ENCODE assay signal across 12 cellular contexts in genomic region chr6:18265787-18266523, GRCh38. TPM values are rescaled to one million over a fixed set of nuclear protein-coding genes. Genes with fewer than 3 reads are reported as not detected.
DNase-seq lines count a peak whose midpoint lies in the region; ATAC-seq, FAIRE-seq and TF ChIP-seq lines count a peak whose summit lies in the region.
"Had no signal": no experiment of that assay in that cellular context is flagged by ENCODE, and none has a peak within 500 bp of the region (broad histone marks: within the 10 kb centered on the region; RNA-seq: fewer than 3 reads in every experiment).

No MANE protein-coding gene starts in this region.

- POLR2A ChIA-PET in A673 (lab: Charles Lee; ENCODE audit: low non-redundant PET) (no interaction called here), Caco-2 (lab: Charles Lee) (no interaction called here), HepG2 (lab: Yijun Ruan, JAX) (no interaction called here)
- POLR2A ChIA-PET in activated CD4-positive, alpha-beta memory T cell treated with anti-CD3 and anti-CD28 coated beads, Interleukin-2, amount 10 ng/mL, durations not matched to agents 7 days and 5 days (lab: Charles Lee): interaction anchor here (0.8 to 1.2 kb wide), 2 partner anchors 111 to 564 kb away, joined by 3 read pairs; partner anchors contain the start of genes KDM1B and TPMT

- 0 out of 2 replicates have a peak overlapping the region, but pooled peaks have one; percentile 84 for H3K9ac ChIP-seq in HepG2 (ENCODE audit: insufficient read depth, low read depth, low read length)

- BruUV-seq in A673 (replicated peaks; lab: Mats Ljungman, UMichigan) (no TSS peak), Caco-2 (replicated peaks; lab: Mats Ljungman, UMichigan) (no TSS peak), HepG2 (replicated peaks; lab: Mats Ljungman, UMichigan) (no TSS peak)

- TF ChIP-seq CTCF in A673 (conservative IDR thresholded peaks at IDR 0.05; ENCODE audit: low read depth, low read length) (no peak), Caco-2 (IDR thresholded peaks at IDR 0.05; ENCODE audit: insufficient read depth in 1 of 2, low read depth in 1 of 2, low read length in 1 of 2, severe bottlenecking in 1 of 2, unreplicated experiment in 1 of 2) (no peak), HepG2 (CRISPR knock-in tag; IDR thresholded peaks at IDR 0.05) (no peak)

- peak overlapping the region; percentile 69 for H3K4me3 ChIP-seq in A673 (ENCODE audit: low read depth, low read length, poor library complexity, severe bottlenecking)
- no peak overlapping the region for H3K4me3 ChIP-seq in Caco-2 (ENCODE audit: low read depth, low read length)
- peak overlapping the region in 1 of 3 experiments; percentile 8; a peak in 1 of 6 replicates for H3K4me3 ChIP-seq in HepG2 (replicated peaks in 1 of 3; ENCODE audit: insufficient read depth in 1 of 3, low read depth in 2 of 3, low read length in 3 of 3)

- H3K4me3 Mint-ChIP-seq in Caco-2 (ENCODE audit: unreplicated experiment): peak overlapping the region; percentile 95
- peak overlapping the region; percentile 93 for H3K4me3 Mint-ChIP-seq in activated CD4-positive, alpha-beta memory T cell treated with anti-CD3 and anti-CD28 coated beads, Interleukin-2, amount 10 ng/mL, durations not matched to agents 7 days and 5 days

- H4K20me1 ChIP-seq in HepG2 (ENCODE audit: insufficient read depth, low read length): peaks cover 15% of the 10 kb centered on the region

- CTCF ChIA-PET in A673 (lab: Charles Lee) (no interaction called here), Caco-2 (lab: Charles Lee) (no interaction called here), HepG2 (lab: Yijun Ruan, JAX; ENCODE audit: low intra/inter-chr PET ratio, low total read pairs) (no interaction called here)
- CTCF ChIA-PET in activated CD4-positive, alpha-beta memory T cell treated with anti-CD3 and anti-CD28 coated beads, Interleukin-2, amount 10 ng/mL, durations not matched to agents 7 days and 5 days (lab: Charles Lee): no interaction called here

- FAIRE-seq in HepG2 (lab: Jason Lieb, UNC): no peak
- FAIRE-seq: endometrium had no signal

- H3K27ac ChIP-seq in A673 (ENCODE audit: low read depth, low read length, poor library complexity, severe bottlenecking) (no peak overlapping the region), HepG2 (ENCODE audit: extremely low read length, insufficient read depth, low read length) (no peak overlapping the region)

- H3K27ac Mint-ChIP-seq in Caco-2 (ENCODE audit: unreplicated experiment): peak overlapping the region; percentile 93
- peak overlapping the region; percentile 89 for H3K27ac Mint-ChIP-seq in activated CD4-positive, alpha-beta memory T cell treated with anti-CD3 and anti-CD28 coated beads, Interleukin-2, amount 10 ng/mL, durations not matched to agents 7 days and 5 days

- no peaks in the 10 kb centered on the region for H3K27me3 Mint-ChIP-seq in Caco-2 (ENCODE audit: insufficient read depth, unreplicated experiment)
- H3K27me3 Mint-ChIP-seq in activated CD4-positive, alpha-beta memory T cell treated with anti-CD3 and anti-CD28 coated beads, Interleukin-2, amount 10 ng/mL, durations not matched to agents 7 days and 5 days: no peaks in the 10 kb centered on the region

- in situ Hi-C loops in HepG2 (cut with HindIII; ENCODE audit: extremely low pct_ligation_motif_present, low pct_unique_long_range_greater_than_20kb): loop anchor here (25.0 kb wide), 1 partner anchor 1571 kb away; the partner anchor contains the start of gene ID4

- H3K27me3 ChIP-seq in A673 (replicated peaks; ENCODE audit: insufficient read depth, low read depth, low read length, poor library complexity) (no peaks in the 10 kb centered on the region), Caco-2 (replicated peaks; ENCODE audit: control insufficient read depth, insufficient read depth, low read length) (no peaks in the 10 kb centered on the region), HepG2 (ENCODE audit: control insufficient read depth in 1 of 2, insufficient read depth in 2 of 2, low read length in 2 of 2) (no peaks in the 10 kb centered on the region; a peak in 1 of 5 replicates)
- H3K27me3 ChIP-seq: heart right ventricle had no signal

- DNase-seq in A673 (ENCODE audit: low spot score): no peak
- no peak for DNase-seq in Caco-2
- DNase-seq in activated CD4-positive, alpha-beta memory T cell treated with anti-CD3 and anti-CD28 coated beads, Interleukin-2, amount 10 ng/mL, durations not matched to agents 7 days and 5 days: no peak
- DNase-seq in HepG2 (ENCODE audit: low spot score): no peak
- DNase-seq in NCI-H748 (lab: John Stamatoyannopoulos, UW; ENCODE audit: unreplicated experiment): no peak
- no peak for DNase-seq in RKO (ENCODE audit: low spot score)
- DNase-seq: heart right ventricle; NCI-H2081; stimulated activated CD4-positive, alpha-beta T cell treated with anti-CD3 and anti-CD28 coated beads, Interleukin-4, amount 100 ng/mL, for 1 hour had no signal

- TF ChIP-seq EP300 in HepG2 (IDR thresholded peaks at IDR 0.05; ENCODE audit: low read depth in 2 of 2, low read length in 2 of 2): no peak
- no peak for TF ChIP-seq EP300 in HepG2 (CRISPR knock-in tag; IDR thresholded peaks at IDR 0.05; ENCODE audit: borderline replicate concordance)

- H3K9me3 ChIP-seq in A673 (ENCODE audit: low read depth, low read length, poor library complexity, severe bottlenecking) (no peaks in the 10 kb centered on the region), Caco-2 (no peaks in the 10 kb centered on the region), HepG2 (ENCODE audit: low read length) (no peaks in the 10 kb centered on the region)
- H3K9me3 ChIP-seq: heart right ventricle had no signal

- 63% methylated on average over 13 of the region's 14 CpGs for WGBS in HepG2 (ENCODE audit: low lambda C conversion rate)

- peak overlapping the region; percentile 97 for H2AFZ ChIP-seq in HepG2 (ENCODE audit: low read length)

- no peaks in the 10 kb centered on the region for H3K9me3 Mint-ChIP-seq in Caco-2 (ENCODE audit: unreplicated experiment)
- peaks cover 3% of the 10 kb centered on the region for H3K9me3 Mint-ChIP-seq in activated CD4-positive, alpha-beta memory T cell treated with anti-CD3 and anti-CD28 coated beads, Interleukin-2, amount 10 ng/mL, durations not matched to agents 7 days and 5 days

- peak in 1 of 2 experiments; percentile 45; a peak in 1 of 4 replicates for TF ChIP-seq POLR2A in HepG2 (IDR thresholded peaks at IDR 0.05; ENCODE audit: insufficient read depth in 1 of 2, low read depth in 2 of 2, low read length in 2 of 2)

- H3K36me3 Mint-ChIP-seq in Caco-2 (ENCODE audit: insufficient read depth, unreplicated experiment): peaks cover 21% of the 10 kb centered on the region
- H3K36me3 Mint-ChIP-seq in activated CD4-positive, alpha-beta memory T cell treated with anti-CD3 and anti-CD28 coated beads, Interleukin-2, amount 10 ng/mL, durations not matched to agents 7 days and 5 days (ENCODE audit: low read depth): peaks cover 35% of the 10 kb centered on the region

- peaks cover 31% of the 10 kb centered on the region for H3K79me2 ChIP-seq in HepG2 (ENCODE audit: insufficient read depth, low read length)

- peaks cover 8% of the 10 kb centered on the region for H3K4me1 Mint-ChIP-seq in Caco-2 (ENCODE audit: low read depth, unreplicated experiment)
- H3K4me1 Mint-ChIP-seq in activated CD4-positive, alpha-beta memory T cell treated with anti-CD3 and anti-CD28 coated beads, Interleukin-2, amount 10 ng/mL, durations not matched to agents 7 days and 5 days: peaks cover 30% of the 10 kb centered on the region

- ATAC-seq in HepG2 (no peak), GM21526 (IDR thresholded peaks at IDR 0.05; ENCODE audit: low FRiP score, unreplicated experiment) (no peak), HG03565 (IDR thresholded peaks at IDR 0.05; ENCODE audit: unreplicated experiment) (no peak)
- ATAC-seq: heart right ventricle had no signal

- H3K4me1 ChIP-seq in A673 (ENCODE audit: insufficient read depth, low read length, poor library complexity, severe bottlenecking) (peaks cover 34% of the 10 kb centered on the region), Caco-2 (peaks cover 12% of the 10 kb centered on the region), HepG2 (ENCODE audit: insufficient read depth, low read length) (peaks cover 77% of the 10 kb centered on the region)

- peaks cover 10% of the 10 kb centered on the region for H3K36me3 ChIP-seq in A673 (ENCODE audit: insufficient read depth, low read length, poor library complexity, severe bottlenecking)
- H3K36me3 ChIP-seq in Caco-2 (ENCODE audit: control insufficient read depth, insufficient read depth, low read length): no peaks in the 10 kb centered on the region
- no peaks in the 10 kb centered on the region for H3K36me3 ChIP-seq in HepG2 (replicated peaks in 1 of 2; ENCODE audit: control insufficient read depth in 1 of 2, insufficient read depth in 2 of 2, low read length in 2 of 2)

- peak overlapping the region; percentile 91 for H3K4me2 ChIP-seq in HepG2 (ENCODE audit: low read depth, low read length)

- intact Hi-C loops in A673 (cut with micrococcal nuclease; ENCODE audit: unreplicated experiment) (no loop called here), Caco-2 (cut with micrococcal nuclease; ENCODE audit: unreplicated experiment) (loop anchor here (2.0 kb wide), 1 partner anchor 239 kb away; no protein-coding TSS in a partner anchor), HepG2 (cut with micrococcal nuclease; ENCODE audit: unreplicated experiment) (loop anchor here (2.0 kb wide), 4 partner anchors 37 to 239 kb away; partner anchors contain the start of genes KDM1B, RNF144B and TPMT)

- TF ChIP-seq RAD21 in HepG2 (CRISPR knock-in tag; IDR thresholded peaks at IDR 0.05): no peak

RNA-seq across cellular contexts. Expression of gene DEK, which starts 1.6 kb away (rescaled TPM):
- 224 and 234 TPM in 2 replicates for total RNA-seq in A673 (2021)
- total RNA-seq in Caco-2 (2022): 170 and 171 TPM in 2 replicates
- 100 to 1,000 TPM; 194 to 203 TPM for total RNA-seq in activated CD4-positive, alpha-beta memory T cell treated with anti-CD3 and anti-CD28 coated beads, Interleukin-2, amount 10 ng/mL, durations not matched to agents 7 days and 5 days
- 276 and 337 TPM in 2 replicates for total RNA-seq in HepG2 (2016; rRNA removed; fragmentation: Illumina TruSeq; extraction: Trizol)
- 68.9 and 76.9 TPM in 2 replicates for total RNA-seq in HepG2 (2016; cell fraction: cytosol; rRNA removed; fragmentation: Illumina TruSeq; extraction: Trizol; ENCODE audit: low read depth)
- total RNA-seq in HepG2 (2016; cell fraction: insoluble cytoplasmic fraction; rRNA removed; fragmentation: Illumina TruSeq; extraction: Trizol): 276 and 351 TPM in 2 replicates
- 124 and 136 TPM in 2 replicates for total RNA-seq in HepG2 (2016; cell fraction: membrane; rRNA removed; fragmentation: Illumina TruSeq; extraction: Trizol)
- 126 and 142 TPM in 2 replicates for total RNA-seq in HepG2 (2016; cell fraction: nucleus; rRNA removed; fragmentation: Illumina TruSeq; extraction: Trizol)
- 31.1 and 53.2 TPM in 2 replicates for polyA plus RNA-seq in HepG2 (2011; rRNA removed)
- polyA plus RNA-seq in HepG2 (2011; cell fraction: cytosol; rRNA removed): 20.2 and 27.2 TPM in 2 replicates
- 13.2 and 13.8 TPM in 2 replicates for polyA plus RNA-seq in HepG2 (2011; cell fraction: nucleus; rRNA removed)
- polyA plus RNA-seq in HepG2 (2012): 72.9 and 102 TPM in 2 replicates
- 25.0 and 25.1 TPM in 2 replicates for polyA plus RNA-seq in HepG2 (2016; cell fraction: cytosol; fragmentation: Illumina TruSeq; extraction: Trizol; ENCODE audit: low read depth)
- polyA plus RNA-seq in HepG2 (2016; cell fraction: insoluble cytoplasmic fraction; fragmentation: Illumina TruSeq; extraction: Trizol; ENCODE audit: low read depth): 324 and 341 TPM in 2 replicates
- polyA plus RNA-seq in HepG2 (2016; cell fraction: membrane; fragmentation: Illumina TruSeq; extraction: Trizol; ENCODE audit: low read depth): 76.9 and 85.9 TPM in 2 replicates
- polyA plus RNA-seq in HepG2 (2016; cell fraction: nucleus; fragmentation: Illumina TruSeq; extraction: Trizol; ENCODE audit: insufficient read depth, low read depth): 161 and 166 TPM in 2 replicates
- polyA minus RNA-seq in HepG2 (2011; rRNA and poly(A)+ RNA removed; ENCODE audit: low replicate concordance): 11.9 and 13.7 TPM in 2 replicates
- 47.9 and 59.4 TPM in 2 replicates for polyA minus RNA-seq in HepG2 (2011; cell fraction: cytosol; rRNA and poly(A)+ RNA removed)
- polyA minus RNA-seq in HepG2 (2011; cell fraction: nucleus; rRNA and poly(A)+ RNA removed): 43.8 and 51.2 TPM in 2 replicates
